In the genomic region with DNA sequence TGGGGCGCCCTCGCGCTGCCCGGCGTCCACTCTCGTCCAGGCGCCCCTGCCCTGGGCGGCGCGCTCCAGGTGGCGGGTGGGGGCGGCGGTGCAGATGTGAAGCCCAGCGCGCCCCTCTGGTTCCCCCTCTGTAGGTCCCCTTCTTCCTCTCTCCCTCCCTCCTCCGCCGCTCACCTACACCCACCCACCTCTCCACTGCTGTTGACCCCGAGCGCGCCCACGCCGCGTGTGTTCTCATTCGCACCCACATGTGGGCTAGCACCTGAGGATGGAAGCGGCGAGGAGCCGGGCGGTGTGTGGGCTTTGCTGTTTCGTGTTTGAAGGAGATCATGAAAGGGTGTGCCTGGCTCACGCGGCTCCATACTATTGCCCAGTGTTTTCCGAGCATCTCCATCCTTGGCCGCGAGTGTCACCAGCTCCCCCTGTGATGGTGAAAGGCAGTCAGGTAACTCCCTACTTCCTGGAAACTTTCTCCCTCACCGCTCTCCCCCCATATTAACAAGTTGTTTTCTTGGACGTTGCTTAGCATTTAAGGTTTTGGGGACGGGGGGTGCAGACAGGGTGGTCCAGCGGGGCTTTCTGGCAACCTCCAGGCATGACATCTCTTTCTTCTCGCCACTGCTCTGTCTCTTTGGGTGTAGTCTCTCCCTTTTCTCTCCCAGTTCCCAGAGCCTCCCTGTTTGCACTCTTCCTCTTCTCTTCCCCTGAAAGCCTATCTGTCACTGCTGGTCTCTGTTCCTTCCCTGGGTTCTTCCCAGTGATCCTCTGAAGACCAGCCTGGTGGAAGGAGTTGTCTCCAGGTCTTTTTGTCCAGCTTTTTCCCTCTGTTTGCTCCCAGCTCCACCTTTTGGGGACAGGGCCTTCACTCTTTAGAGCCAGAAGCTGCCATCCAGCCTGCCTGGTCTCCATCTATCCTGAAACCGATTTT, we compare ENCODE assay signal across 9 cellular contexts. TPM values are rescaled to one million over a fixed set of nuclear protein-coding genes. Genes with fewer than 3 reads are reported as not detected.
DNase-seq lines count a peak whose midpoint lies in the region; ATAC-seq and TF ChIP-seq lines count a peak whose summit lies in the region.
"Had no signal": no experiment of that assay in that cellular context is flagged by ENCODE, and none has a peak within 500 bp of the region (broad histone marks: within the 10 kb centered on the region; RNA-seq: fewer than 3 reads in every experiment).

No MANE protein-coding gene starts in this region.

- no peak for DNase-seq in activated T-cell treated with anti-CD3 and anti-CD28 coated beads, Interleukin-2, amount 50 U/mL, for 72 hours
- no peak for DNase-seq in activated T-cell treated with anti-CD3 and anti-CD28 coated beads, Interleukin-2, amount 50 U/mL, for 48 hours
- DNase-seq in adipocyte (ENCODE audit: low read depth) (peak; percentile 60), lung (ENCODE audit: low spot score) (no peak), transverse colon (no peak), germinal center (ENCODE audit: low spot score) (no peak)
- DNase-seq in activated effector memory CD4-positive, alpha-beta T cell treated with anti-CD3 and anti-CD28 coated beads, Interleukin-2, amount 50 U/mL, for 16 hours = no peak

- no peak overlapping the region for H3K27ac Mint-ChIP-seq in activated T-cell treated with anti-CD3 and anti-CD28 coated beads, Interleukin-2, amount 50 U/mL, for 72 hours

- peaks cover 74% of the 10 kb centered on the region for H3K27me3 Mint-ChIP-seq in activated T-cell treated with anti-CD3 and anti-CD28 coated beads, Interleukin-2, amount 50 U/mL, for 72 hours (ENCODE audit: low read depth)

- H3K9me3 Mint-ChIP-seq in activated T-cell treated with anti-CD3 and anti-CD28 coated beads, Interleukin-2, amount 50 U/mL, for 72 hours = no peaks in the 10 kb centered on the region

- H3K27me3 ChIP-seq in adipocyte (replicated peaks; ENCODE audit: control insufficient read depth, insufficient read depth, low read length) (no peaks in the 10 kb centered on the region), lung (ENCODE audit: control insufficient read depth, insufficient read depth) (peaks cover 13% of the 10 kb centered on the region), transverse colon (peaks cover 55% of the 10 kb centered on the region)

- H3K4me3 Mint-ChIP-seq in activated T-cell treated with anti-CD3 and anti-CD28 coated beads, Interleukin-2, amount 50 U/mL, for 72 hours = peak overlapping the region; percentile 49 to 76

- no peaks in the 10 kb centered on the region for H3K36me3 ChIP-seq in adipocyte (ENCODE audit: control insufficient read depth, insufficient read depth, low read length, severe bottlenecking)
- no peaks in the 10 kb centered on the region for H3K36me3 ChIP-seq in lung (ENCODE audit: control insufficient read depth in 2 of 2, insufficient read depth in 2 of 2, low read length in 2 of 2)
- H3K36me3 ChIP-seq in transverse colon = no peaks in the 10 kb centered on the region

- TF ChIP-seq POLR2A in transverse colon (IDR thresholded peaks at IDR 0.05) = no peak

- no peak for TF ChIP-seq CTCF in lung (IDR thresholded peaks at IDR 0.05; ENCODE audit: control extremely low read depth, extremely low read depth)
- no peak for TF ChIP-seq CTCF in transverse colon (IDR thresholded peaks at IDR 0.05)

- WGBS in lung, 2 donors = 9 to 12% methylated on average over 30 to 40 of the region's 40 CpGs
- WGBS in transverse colon (ENCODE audit: low coverage in 1 of 2), 2 donors = 10 to 18% methylated on average over 4 to 36 of the region's 40 CpGs

- H3K4me3 ChIP-seq in adipocyte (ENCODE audit: low read length) (peak overlapping the region; percentile 92), lung (peak overlapping the region; percentile 55), transverse colon (peak overlapping the region; percentile 26 to 64 (median 54))

- no peak for ATAC-seq in activated T-cell treated with anti-CD3 and anti-CD28 coated beads, Interleukin-2, amount 50 U/mL, for 72 hours (replicated peaks in 1 of 2)
- ATAC-seq in lung (ENCODE audit: insufficient read depth, low FRiP score) = no peak
- no peak for ATAC-seq in HG03520 (IDR thresholded peaks at IDR 0.05; ENCODE audit: unreplicated experiment)

- peaks cover 9% of the 10 kb centered on the region for H3K4me1 Mint-ChIP-seq in activated T-cell treated with anti-CD3 and anti-CD28 coated beads, Interleukin-2, amount 50 U/mL, for 72 hours (ENCODE audit: low read depth)

- H3K9me3 ChIP-seq in adipocyte (ENCODE audit: control insufficient read depth, low read length) (no peaks in the 10 kb centered on the region), lung (ENCODE audit: control insufficient read depth in 2 of 2, insufficient read depth in 1 of 2, low read length in 1 of 2) (no peaks in the 10 kb centered on the region), transverse colon (no peaks in the 10 kb centered on the region)

- peak overlapping the region; percentile 49 to 82 for H3K27ac ChIP-seq in lung (ENCODE audit: low read depth in 1 of 2, low read length in 1 of 2)
- peak overlapping the region; percentile 78 to 92 (median 87) for H3K27ac ChIP-seq in transverse colon

- peaks cover 34% of the 10 kb centered on the region for H3K4me1 ChIP-seq in adipocyte (ENCODE audit: control insufficient read depth, insufficient read depth, low read length)
- peaks cover 4 to 7% of the 10 kb centered on the region in 2 donors for H3K4me1 ChIP-seq in lung (ENCODE audit: control insufficient read depth in 2 of 2, insufficient read depth in 2 of 2, low read length in 2 of 2)
- H3K4me1 ChIP-seq in transverse colon = peaks cover 0 to 16% (median 11%) of the 10 kb centered on the region in 4 donors

- in situ Hi-C loops in transverse colon (cut with MboI; ENCODE audit: low pct_ligation_motif_present in 1 of 4, low pct_unique_long_range_greater_than_20kb in 1 of 4, low sequenced_read_pairs in 3 of 4) = loop anchor here (5.0 to 25.0 kb wide), 7 partner anchors 210 to 533 kb away; no protein-coding TSS in a partner anchor

- intact Hi-C loops in transverse colon (cut with DNase I; ENCODE audit: low total_unique reads) = loop anchor here (5.0 to 10.0 kb wide), 2 partner anchors 218 to 530 kb away; no protein-coding TSS in a partner anchor

- peaks cover 0 to 4% of the 10 kb centered on the region in 2 donors for H3K36me3 Mint-ChIP-seq in activated T-cell treated with anti-CD3 and anti-CD28 coated beads, Interleukin-2, amount 50 U/mL, for 72 hours (ENCODE audit: insufficient read depth in 2 of 2)

- H3K9ac ChIP-seq in adipocyte (ENCODE audit: low read length) = peak overlapping the region; percentile 92

- TF ChIP-seq EP300 in transverse colon (IDR thresholded peaks at IDR 0.05; ENCODE audit: low read depth) = no peak

RNA-seq across cellular contexts. Expression of a gene that starts 1.6 kb away (rescaled TPM):
- under 1 TPM; 0.14 to 0.21 TPM for total RNA-seq in activated T-cell treated with anti-CD3 and anti-CD28 coated beads, Interleukin-2, amount 50 U/mL, for 72 hours
- total RNA-seq in lung (10 to 100 TPM; 11.7 to 17.5 TPM), transverse colon (10 to 100 TPM; 18.8 to 35.2 (median 24.8) TPM)
- 1 to 10 TPM; 3.2 to 3.4 TPM for polyA plus RNA-seq in lung
- total RNA-seq: pulmonary artery endothelial cell had no signal

RNA-seq across cellular contexts. Expression of a gene that starts 50.1 kb away (rescaled TPM):
- 10 to 100 TPM; 17.6 to 19.9 TPM for total RNA-seq in activated T-cell treated with anti-CD3 and anti-CD28 coated beads, Interleukin-2, amount 50 U/mL, for 72 hours
- 10 to 100 TPM; 11.0 to 13.2 TPM for total RNA-seq in lung
- polyA plus RNA-seq in lung = 1 to 10 TPM; 4.2 to 6.4 TPM
- 10 to 100 TPM; 17.3 to 26.2 (median 20.6) TPM for total RNA-seq in transverse colon

Comparison
In these comparisons a context has a peak if more than half of its experiments do, and no peak if none do; other contexts are left out.
1. RNA of a gene that starts 1.6 kb away (total RNA-seq): 18.8 to 35.2 TPM in transverse colon and 11.7 to 17.5 TPM in lung; 0.14 to 0.21 TPM in activated T-cell treated with anti-CD3 and anti-CD28 coated beads, Interleukin-2, amount 50 U/mL, for 72 hours; every median in the first group is over 10 times any median in the second.
2. Peak in every context shown above with its lines, with median percentiles within 50 percentile points of each other: H3K4me3 ChIP-seq.